Comparison of ENCODE assay signal across 23 cellular contexts in the genomic region with DNA sequence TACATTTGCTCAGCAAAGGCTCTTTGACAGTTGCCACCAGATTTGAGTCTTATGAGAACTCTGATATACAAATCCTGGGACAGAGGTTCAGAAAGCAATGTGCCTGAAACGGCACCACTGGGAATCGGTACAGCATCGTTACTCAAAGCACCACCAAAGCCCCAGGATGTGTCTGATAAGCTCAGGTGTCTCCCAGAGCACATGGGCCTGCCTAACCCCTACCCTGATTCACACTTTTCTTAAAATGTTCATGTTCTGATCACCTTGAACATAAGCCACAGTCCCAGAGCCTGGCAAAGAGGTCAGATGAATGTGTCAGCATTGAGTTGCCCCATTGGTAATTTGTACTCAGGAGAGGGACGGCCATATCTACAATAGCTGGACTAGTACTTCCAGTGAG.
"Had no signal": no experiment of that assay in that cellular context is flagged by ENCODE, and none has a peak within 500 bp of the region (broad histone marks: within the 10 kb centered on the region; RNA-seq: fewer than 3 reads in every experiment).

No MANE protein-coding gene starts in this region.

- H3K36me3 ChIP-seq: stomach, suprapubic skin, thoracic aorta, thyroid gland, tibial artery, tibial nerve, transverse colon, upper lobe of left lung, upper lobe of right lung, uterus, vagina had no signal

- H3K4me3 ChIP-seq: stomach, suprapubic skin, testis, thoracic aorta, thyroid gland, tibial artery, tibial nerve, transverse colon, upper lobe of left lung, upper lobe of right lung, uterus, vagina had no signal

- H3K4me1 ChIP-seq: stomach, suprapubic skin, testis, thyroid gland, tibial artery, tibial nerve, transverse colon, upper lobe of left lung, upper lobe of right lung, uterus, vagina had no signal

- H3K27me3 ChIP-seq: stomach, suprapubic skin, testis, thyroid gland, tibial nerve, transverse colon, upper lobe of left lung, upper lobe of right lung, uterus, vagina had no signal

- H3K27ac ChIP-seq: stomach, suprapubic skin, testis, thoracic aorta, thyroid gland, tibial artery, tibial nerve, transverse colon, upper lobe of left lung, upper lobe of right lung, uterus, vagina had no signal

- DNase-seq: stimulated activated CD4-positive, alpha-beta T cell treated with anti-CD3 and anti-CD28 coated beads, Interleukin-2, amount 100 ng/mL, for 48 hours; stimulated activated CD4-positive, alpha-beta T cell treated with anti-CD3 and anti-CD28 coated beads, Interleukin-4, amount 100 ng/mL, for 1 hour; stimulated activated CD4-positive, alpha-beta T cell treated with anti-CD3 and anti-CD28 coated beads, Interleukin-4, amount 100 ng/mL, for 24 hours; stimulated activated CD4-positive, alpha-beta T cell treated with anti-CD3 and anti-CD28 coated beads, Interleukin-4, amount 100 ng/mL, for 4 hours; stimulated activated CD8-positive, alpha-beta memory T cell treated with anti-CD3 and anti-CD28 coated beads, Interleukin-4, amount 100 ng/mL, for 48 hours; stimulated activated naive B cell treated with anti-CD40 and anti-IgM and Interleukin-4, amounts not matched to agents 10 μg/mL and 1 μg/mL and 100 μg/mL, for 72 hours; stimulated activated naive CD4-positive, alpha-beta T cell; stimulated activated naive CD4-positive, alpha-beta T cell treated with Interleukin-2 at 50 U/mL for 16 hours; stimulated activated naive CD8-positive, alpha-beta T cell treated with anti-CD3 and anti-CD28 coated beads, Interleukin-15, amount 100 ng/mL, for 72 hours; stimulated activated naive CD8-positive, alpha-beta T cell treated with anti-CD3 and anti-CD28 coated beads, Interleukin-15, Interleukin-2, amounts not matched to agents 100 U/mL and 50 U/mL, for 24 hours; stomach; testis; thyroid gland; tibial artery; transverse colon; trophoblast cell; upper lobe of left lung; upper lobe of right lung; uterus had no signal

- H3K9me3 ChIP-seq: suprapubic skin, testis, thoracic aorta, thyroid gland, tibial artery, transverse colon, upper lobe of right lung, uterus, vagina had no signal
